11 cellular contexts compared by ENCODE assay signal in genomic region chr1:66403031-66403731, GRCh38.
DNase-seq lines count a peak whose midpoint lies in the region; ATAC-seq and TF ChIP-seq lines count a peak whose summit lies in the region.
"Had no signal": no experiment of that assay in that cellular context is flagged by ENCODE, and none has a peak within 500 bp of the region (broad histone marks: within the 10 kb centered on the region; RNA-seq: fewer than 3 reads in every experiment).

No MANE protein-coding gene starts in this region.

- TF ChIP-seq RAD21 in SK-N-SH (IDR thresholded peaks at IDR 0.05; ENCODE audit: low read length) = 0 out of 2 replicates have a peak, but pooled peaks have one; percentile 4

- intact Hi-C loops in left ventricle myocardium inferior (cut with micrococcal nuclease) (no loop called here), uterus (cut with DNase I; ENCODE audit: low total_unique reads) (no loop called here)

- H3F3A ChIP-seq in SK-N-SH (replicated peaks; ENCODE audit: insufficient read depth) = no peaks in the 10 kb centered on the region

- POLR2A ChIA-PET in SK-N-SH (lab: Yijun Ruan, JAX) = no interaction called here

- CTCF ChIA-PET in SK-N-SH (lab: Yijun Ruan, JAX) = interaction anchor here (0.7 to 1.1 kb wide), 4 partner anchors 20 to 336 kb away, joined by 3 read pairs; no protein-coding TSS in a partner anchor

- no peak for TF ChIP-seq POLR2A in uterus (IDR thresholded peaks at IDR 0.05)

- H3K4me2 ChIP-seq in SK-N-SH = no peak overlapping the region

- no peak overlapping the region for H3K4me3 ChIP-seq in SK-N-SH (ENCODE audit: low read depth in 2 of 2, low read length in 1 of 2)
- H3K4me3 ChIP-seq in left ventricle myocardium inferior = no peak overlapping the region
- H3K4me3 ChIP-seq in uterus = no peak overlapping the region
- H3K4me3 ChIP-seq: cardiac muscle cell, upper lobe of left lung had no signal

- TF ChIP-seq CTCF in SK-N-SH (IDR thresholded peaks at IDR 0.05) (0 out of 2 replicates have a peak, but pooled peaks have one; percentile 10), left ventricle myocardium inferior (IDR thresholded peaks at IDR 0.05; ENCODE audit: borderline replicate concordance) (no peak), uterus (IDR thresholded peaks at IDR 0.05) (no peak)

- no peak overlapping the region for H3K9ac ChIP-seq in SK-N-SH

- H4K20me1 ChIP-seq in SK-N-SH (ENCODE audit: insufficient read depth) = no peaks in the 10 kb centered on the region

- no peaks in the 10 kb centered on the region for H3K27me3 ChIP-seq in SK-N-SH (ENCODE audit: insufficient read depth)
- no peaks in the 10 kb centered on the region for H3K27me3 ChIP-seq in left ventricle myocardium inferior (ENCODE audit: low read depth)
- H3K27me3 ChIP-seq in uterus = no peaks in the 10 kb centered on the region
- H3K27me3 ChIP-seq: cardiac muscle cell, upper lobe of left lung had no signal

- ATAC-seq in SK-N-SH treated with all-trans-retinoic acid at 6 μM for 48 hours (no peak), HG02884 (IDR thresholded peaks at IDR 0.05; ENCODE audit: unreplicated experiment) (no peak)

- DNase-seq in SK-N-SH = no peak
- DNase-seq in SK-N-DZ (ENCODE audit: low spot score) = peak; percentile 23
- no peak for DNase-seq in left ventricle myocardium inferior
- DNase-seq in uterus = no peak
- DNase-seq in germinal center (ENCODE audit: low spot score) = no peak
- no peak for DNase-seq in stimulated activated CD4-positive, alpha-beta T cell treated with anti-CD3 and anti-CD28 coated beads, Interleukin-1b, Interleukin-23, amount 100 ng/mL, for 48 hours
- DNase-seq: activated CD4-positive, alpha-beta T cell treated with anti-CD3 and anti-CD28 coated beads, Interleukin-2, amount 50 U/mL, for 1 hour; upper lobe of left lung had no signal

- TF ChIP-seq EP300 in SK-N-SH (IDR thresholded peaks at IDR 0.05; ENCODE audit: borderline replicate concordance in 1 of 2, low read depth in 1 of 2, low read length in 1 of 2) = no peak

- H3K4me1 ChIP-seq in SK-N-SH (ENCODE audit: control insufficient read depth in 1 of 2, insufficient read depth in 2 of 2, low read depth in 1 of 2, low read length in 1 of 2) = no peaks in the 10 kb centered on the region; a peak in 2 of 4 replicates
- H3K4me1 ChIP-seq in left ventricle myocardium inferior = peaks cover 29% of the 10 kb centered on the region
- no peaks in the 10 kb centered on the region for H3K4me1 ChIP-seq in uterus

- H3K27ac ChIP-seq in SK-N-SH (ENCODE audit: low read depth in 2 of 2, low read length in 1 of 2) (no peak overlapping the region), left ventricle myocardium inferior (replicated peaks) (peak overlapping the region; percentile 67), uterus (peak overlapping the region; percentile 1 to 43)
- H3K27ac ChIP-seq: cardiac muscle cell, upper lobe of left lung had no signal

- H3K9me2 ChIP-seq in SK-N-SH = no peaks in the 10 kb centered on the region

- no peaks in the 10 kb centered on the region for H3K36me3 ChIP-seq in SK-N-SH (replicated peaks in 1 of 2; ENCODE audit: control insufficient read depth in 1 of 2, insufficient read depth in 2 of 2, low read length in 1 of 2)
- no peaks in the 10 kb centered on the region for H3K36me3 ChIP-seq in left ventricle myocardium inferior
- H3K36me3 ChIP-seq in uterus = no peaks in the 10 kb centered on the region
- H3K36me3 ChIP-seq: cardiac muscle cell, upper lobe of left lung had no signal

- WGBS in SK-N-SH (ENCODE audit: low lambda C conversion rate) = 86% methylated on average over 5 of the region's 5 CpGs

- H2AFZ ChIP-seq in SK-N-SH (ENCODE audit: low read depth) = no peak overlapping the region

- H3K79me2 ChIP-seq in SK-N-SH (ENCODE audit: insufficient read depth) = no peaks in the 10 kb centered on the region

- no peaks in the 10 kb centered on the region for H3K9me3 ChIP-seq in SK-N-SH
- H3K9me3 ChIP-seq in left ventricle myocardium inferior (replicated peaks) = no peaks in the 10 kb centered on the region
- H3K9me3 ChIP-seq in uterus = no peaks in the 10 kb centered on the region
- H3K9me3 ChIP-seq: upper lobe of left lung had no signal

TF ChIP-seq in SK-N-SH, 30 proteins besides CTCF, POLR2A, EP300 and RAD21:
- TF ChIP-seq TCF12 (IDR thresholded peaks at IDR 0.05) (no peak), MEF2A (IDR thresholded peaks at IDR 0.05; ENCODE audit: borderline replicate concordance, low read depth) (no peak), MAX (IDR thresholded peaks at IDR 0.05; ENCODE audit: low read depth) (no peak), RXRA (IDR thresholded peaks at IDR 0.05; ENCODE audit: borderline replicate concordance, low read depth) (no peak), CHD2 (IDR thresholded peaks at IDR 0.05; ENCODE audit: low read length, partially characterized antibody) (no peak), FOSL2 (IDR thresholded peaks at IDR 0.05; ENCODE audit: borderline replicate concordance, low read depth) (no peak), SIN3A (IDR thresholded peaks at IDR 0.05; ENCODE audit: borderline replicate concordance, low read depth, low read length) (no peak)

TF ChIP-seq in SK-N-SH treated with all-trans-retinoic acid at 6 μM for 48 hours, 23 proteins besides CTCF, POLR2A, EP300 and RAD21:
- no peak for TF ChIP-seq ISL1 (CRISPR knock-in tag; IDR thresholded peaks at IDR 0.05)
- no peak for TF ChIP-seq CREB5 (CRISPR knock-in tag; IDR thresholded peaks at IDR 0.05; ENCODE audit: low read depth)
- TF ChIP-seq CSRNP3 (CRISPR knock-in tag; IDR thresholded peaks at IDR 0.05) = no peak
- TF ChIP-seq ZFP3 (CRISPR knock-in tag; IDR thresholded peaks at IDR 0.05) = no peak
- no peak for TF ChIP-seq TOX (CRISPR knock-in tag; IDR thresholded peaks at IDR 0.05; ENCODE audit: borderline replicate concordance)
- no peak for TF ChIP-seq ZFP30 (CRISPR knock-in tag; IDR thresholded peaks at IDR 0.05)
- TF ChIP-seq PPARA (CRISPR knock-in tag; IDR thresholded peaks at IDR 0.05; ENCODE audit: borderline replicate concordance) = no peak
- TF ChIP-seq BACH2 (CRISPR knock-in tag; IDR thresholded peaks at IDR 0.05; ENCODE audit: borderline replicate concordance) = no peak
- no peak for TF ChIP-seq SNAI2 (CRISPR knock-in tag; IDR thresholded peaks at IDR 0.05)
- no peak for TF ChIP-seq CSDC2 (CRISPR knock-in tag; IDR thresholded peaks at IDR 0.05)
- no peak for TF ChIP-seq ARNTL (CRISPR knock-in tag; IDR thresholded peaks at IDR 0.05; ENCODE audit: borderline replicate concordance, low read depth)

Comparison
In these comparisons a context has a peak if more than half of its experiments do, and no peak if none do; other contexts are left out.
1. H3K27ac ChIP-seq: peak in left ventricle myocardium inferior (single experiment) and uterus (2 of 2); none in SK-N-SH (0 of 2).